ENCODE assay signal across 14 cellular contexts in the genomic region with DNA sequence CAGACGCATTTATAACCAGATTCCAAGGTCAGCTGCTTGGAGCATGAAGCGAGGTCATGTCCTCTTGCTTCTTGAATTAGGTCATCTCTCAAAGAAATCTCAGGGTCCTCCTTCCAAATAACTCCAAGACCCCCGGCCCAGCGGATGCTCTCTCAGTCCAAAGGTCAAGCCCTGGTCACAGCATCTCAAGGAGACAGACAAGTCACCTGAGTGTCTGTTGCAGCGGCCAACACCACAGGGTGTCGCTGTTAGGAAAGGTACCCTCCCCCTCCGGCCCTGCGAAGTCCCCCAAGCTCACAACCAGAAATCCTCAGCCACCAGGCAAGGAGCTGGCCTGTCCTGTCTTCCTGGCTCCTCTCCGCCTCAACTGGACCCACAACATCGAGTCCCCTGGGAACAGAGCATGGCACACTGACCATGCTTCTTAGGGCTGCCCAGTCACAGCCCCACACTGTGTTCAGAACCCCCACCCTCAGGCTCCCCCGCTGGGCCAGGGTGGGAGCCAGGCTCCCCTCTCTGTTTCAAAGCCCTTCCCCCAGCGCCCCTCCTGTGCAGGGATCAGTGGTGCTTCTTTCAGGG.
DNase-seq lines count a peak whose midpoint lies in the region; FAIRE-seq and TF ChIP-seq lines count a peak whose summit lies in the region.
"Had no signal": no experiment of that assay in that cellular context is flagged by ENCODE, and none has a peak within 500 bp of the region (broad histone marks: within the 10 kb centered on the region; RNA-seq: fewer than 3 reads in every experiment).

No MANE protein-coding gene starts in this region.

- H2AFZ ChIP-seq in keratinocyte (ENCODE audit: control insufficient read depth, low read length), result no peak overlapping the region

- DNase-seq in AG04450 (ENCODE audit: low read depth, low spot score), result no peak
- DNase-seq in GM12865 (ENCODE audit: low read depth), result peak; percentile 29
- peak; percentile 80 for DNase-seq in WERI-Rb-1
- DNase-seq in keratinocyte (ENCODE audit: low read depth, low spot score), result no peak
- no peak for DNase-seq in CD14-positive monocyte (ENCODE audit: low spot score)
- no peak for DNase-seq in stimulated activated naive CD4-positive, alpha-beta T cell treated with Interleukin-2 at 50 U/mL for 16 hours (lab: John Stamatoyannopoulos, UW)
- DNase-seq in mesenteric fat pad (ENCODE audit: low spot score), result no peak
- no peak for DNase-seq in NCI-H510A (lab: John Stamatoyannopoulos, UW)
- DNase-seq: activated T-cell treated with anti-CD3 and anti-CD28 coated beads, Interleukin-2, amount 50 U/mL, for 4 hours; heart left ventricle; naive thymus-derived CD8-positive, alpha-beta T cell; stimulated activated CD4-positive, alpha-beta T cell treated with anti-CD3 and anti-CD28 coated beads, Interleukin-2, amount 100 ng/mL, for 48 hours; T-helper 2 cell; thyroid gland had no signal

- dilution Hi-C loops in keratinocyte (cut with MboI; ENCODE audit: extremely low pct_ligation_motif_present, low sequenced_read_pairs), result no loop called here

- no peak overlapping the region for H3K27ac Mint-ChIP-seq in CD14-positive monocyte

- CTCF ChIA-PET in AG04450 (lab: Charles Lee), result interaction anchor here (0.6 to 5.8 kb wide), 4 partner anchors 37 to 265 kb away, joined by 3 to 61 read pairs (median 5); no protein-coding TSS in a partner anchor

- TF ChIP-seq CTCF in AG04450 (IDR thresholded peaks at IDR 0.05; ENCODE audit: low read depth, low read length) (peak; percentile 44), GM12865 (IDR thresholded peaks at IDR 0.05; ENCODE audit: insufficient read depth, low read depth, low read length, missing control alignments) (peak; percentile 32), WERI-Rb-1 (IDR thresholded peaks at IDR 0.05; ENCODE audit: low read depth, low read length) (peak; percentile 95), keratinocyte (optimal IDR thresholded peaks at IDR 0.05 in 1 of 3, IDR thresholded peaks at IDR 0.05 in 1 of 3, conservative IDR thresholded peaks at IDR 0.05 in 1 of 3; ENCODE audit: extremely low read depth in 1 of 3, insufficient read depth in 2 of 3, low read length in 3 of 3) (peak; percentile 14 to 45 (median 32)), CD14-positive monocyte (IDR thresholded peaks at IDR 0.05) (no peak)

- H3K27me3 Mint-ChIP-seq in CD14-positive monocyte (ENCODE audit: low read depth in 3 of 3), result peaks cover 5 to 7% (median 6%) of the 10 kb centered on the region in 3 donors

- intact Hi-C loops in CD14-positive monocyte (cut with micrococcal nuclease), result loop anchor here in 1 of 2 donors (5.0 kb wide), 1 partner anchor 284 kb away; the partner anchor contains the start of genes CPSF3 and ITGB1BP1

- H3K79me2 ChIP-seq in keratinocyte (ENCODE audit: control insufficient read depth, insufficient read depth, low read length), result no peaks in the 10 kb centered on the region

- peaks cover 15% of the 10 kb centered on the region for H3K4me1 ChIP-seq in keratinocyte (ENCODE audit: control insufficient read depth, extremely low read depth, insufficient read depth, low read length)

- H3K4me3 ChIP-seq in AG04450 (ENCODE audit: low read depth, low read length), result no peak overlapping the region
- H3K4me3 ChIP-seq in GM12865 (ENCODE audit: low read depth, low read length), result no peak overlapping the region
- no peak overlapping the region for H3K4me3 ChIP-seq in WERI-Rb-1 (ENCODE audit: low read depth, low read length)
- no peak overlapping the region for H3K4me3 ChIP-seq in keratinocyte (ENCODE audit: control insufficient read depth in 2 of 3, extremely low read depth in 1 of 3, insufficient read depth in 2 of 3, low read depth in 1 of 3, low read length in 3 of 3)
- H3K4me3 ChIP-seq: heart left ventricle, thyroid gland had no signal

- H3K27me3 ChIP-seq in AG04450 (ENCODE audit: control insufficient read depth, insufficient read depth, low read length) (no peaks in the 10 kb centered on the region), WERI-Rb-1 (ENCODE audit: insufficient read depth, low read depth, severe bottlenecking) (peaks cover 6% of the 10 kb centered on the region), keratinocyte (ENCODE audit: control insufficient read depth, extremely low read depth, insufficient read depth, low read length) (no peaks in the 10 kb centered on the region)
- H3K27me3 ChIP-seq: thyroid gland had no signal

- no peak for FAIRE-seq in keratinocyte (lab: Jason Lieb, UNC)

- H3K36me3 Mint-ChIP-seq in CD14-positive monocyte, result no peaks in the 10 kb centered on the region

- no peak overlapping the region for H3K9ac ChIP-seq in keratinocyte (ENCODE audit: control insufficient read depth, extremely low read depth, insufficient read depth, low read length)

- no peaks in the 10 kb centered on the region for H3K9me3 ChIP-seq in AG04450 (ENCODE audit: control insufficient read depth, insufficient read depth, low read length)
- peaks cover 6% of the 10 kb centered on the region for H3K9me3 ChIP-seq in WERI-Rb-1 (ENCODE audit: severe bottlenecking)
- H3K9me3 ChIP-seq in keratinocyte (ENCODE audit: control insufficient read depth, low read depth, low read length), result no peaks in the 10 kb centered on the region
- H3K9me3 ChIP-seq: thyroid gland had no signal

- H3K9me3 Mint-ChIP-seq in CD14-positive monocyte, result peaks cover 3 to 13% (median 8%) of the 10 kb centered on the region in 7 donors

- H3K4me1 Mint-ChIP-seq in CD14-positive monocyte, result peaks cover 19% of the 10 kb centered on the region

- H4K20me1 ChIP-seq in keratinocyte (ENCODE audit: control insufficient read depth, extremely low read depth, insufficient read depth, low read length), result no peaks in the 10 kb centered on the region

- H3K9me1 ChIP-seq in keratinocyte (ENCODE audit: control insufficient read depth, extremely low read depth, insufficient read depth, low read length), result no peaks in the 10 kb centered on the region

- POLR2A ChIA-PET in AG04450 (lab: Yijun Ruan, JAX), result no interaction called here

- H3K36me3 ChIP-seq in WERI-Rb-1 (no peaks in the 10 kb centered on the region), keratinocyte (ENCODE audit: control insufficient read depth in 2 of 2, extremely low read depth in 1 of 2, insufficient read depth in 2 of 2, low read length in 2 of 2) (no peaks in the 10 kb centered on the region)
- H3K36me3 ChIP-seq: heart left ventricle, thyroid gland had no signal

- H3K4me3 Mint-ChIP-seq in CD14-positive monocyte, result no peak overlapping the region
- H3K4me3 Mint-ChIP-seq: activated T-cell treated with anti-CD3 and anti-CD28 coated beads, Interleukin-2, amount 50 U/mL, for 4 hours; naive thymus-derived CD8-positive, alpha-beta T cell had no signal

- H3K27ac ChIP-seq in AG04450 (ENCODE audit: low read depth, low read length) (no peak overlapping the region), WERI-Rb-1 (no peak overlapping the region), keratinocyte (ENCODE audit: control insufficient read depth, insufficient read depth, low read length) (no peak overlapping the region)
- H3K27ac ChIP-seq: heart left ventricle, thyroid gland had no signal

- H3K4me2 ChIP-seq in keratinocyte (ENCODE audit: control insufficient read depth, extremely low read depth, insufficient read depth, low read depth, low read length), result no peak overlapping the region

Comparison
In these comparisons a context has a peak if more than half of its experiments do, and no peak if none do; other contexts are left out.
1. DNase-seq: peak in GM12865 (single experiment) and WERI-Rb-1 (single experiment); none in AG04450 (single experiment), keratinocyte (single experiment), CD14-positive monocyte (single experiment), stimulated activated naive CD4-positive, alpha-beta T cell treated with Interleukin-2 at 50 U/mL for 16 hours (single experiment), mesenteric fat pad (single experiment) and NCI-H510A (single experiment).